Comparison of ENCODE assay signal across 11 cellular contexts in the genomic region with DNA sequence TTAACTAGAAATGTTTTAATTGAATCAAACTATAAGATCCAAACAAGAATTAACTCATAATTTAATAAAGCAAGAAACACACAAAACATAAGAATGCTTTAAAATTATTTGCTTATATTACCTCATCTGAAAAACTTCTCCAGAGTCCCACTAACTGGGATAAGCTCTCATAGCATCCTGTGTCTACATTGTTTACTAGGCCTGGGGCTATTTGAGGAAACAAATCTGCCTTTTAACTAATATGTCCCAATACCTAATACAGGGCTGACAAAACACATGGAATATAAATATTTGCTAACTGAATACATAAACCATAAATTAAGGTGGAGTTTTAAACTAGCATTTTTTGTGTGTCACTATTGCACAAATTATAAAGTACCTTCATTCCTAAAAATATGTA.
DNase-seq lines count a peak whose midpoint lies in the region.
"Had no signal": no experiment of that assay in that cellular context is flagged by ENCODE, and none has a peak within 500 bp of the region (broad histone marks: within the 10 kb centered on the region; RNA-seq: fewer than 3 reads in every experiment).

No MANE protein-coding gene starts in this region.

- DNase-seq in H4 (ENCODE audit: low spot score) (peak; percentile 20), SK-MEL-5 (ENCODE audit: low read depth, low spot score) (peak; percentile 22), iris pigment epithelial cell (ENCODE audit: low read depth) (peak; percentile 43), NCI-H1105 treated with DMSO at 0.1 percent for 48 hours (lab: John Stamatoyannopoulos, UW) (no peak), medulla oblongata (ENCODE audit: extremely low spot score) (no peak), NCI-H510A (lab: John Stamatoyannopoulos, UW) (no peak), HuH-7.5 (ENCODE audit: low spot score) (no peak)
- DNase-seq: C1 segment of cervical spinal cord; CD4-positive, alpha-beta T cell; DND-41; GF-D8 had no signal

- in situ Hi-C loops in SK-MEL-5 (cut with HindIII; ENCODE audit: low pct_unique_long_range_greater_than_20kb, low sequenced_read_pairs) = no loop called here

Comparison
In these comparisons a context has a peak if more than half of its experiments do, and no peak if none do; other contexts are left out.
1. DNase-seq: peak in H4 (single experiment), SK-MEL-5 (single experiment) and iris pigment epithelial cell (single experiment); none in NCI-H1105 treated with DMSO at 0.1 percent for 48 hours (single experiment), medulla oblongata (single experiment), NCI-H510A (single experiment) and HuH-7.5 (single experiment).